ENCODE assay signal across 8 cellular contexts in genomic region chr2:176001281-176001902, GRCh38. TPM values are rescaled to one million over a fixed set of nuclear protein-coding genes. Genes with fewer than 3 reads are reported as not detected.
DNase-seq lines count a peak whose midpoint lies in the region; ATAC-seq, FAIRE-seq and TF ChIP-seq lines count a peak whose summit lies in the region.

No MANE protein-coding gene starts in this region.

- SMC1A ChIA-PET in GM12878 (lab: Charles Lee; ENCODE audit: uncharacterized antibody, unreplicated experiment): interaction anchor here (1.0 to 1.9 kb wide), 3 partner anchors 11 to 1164 kb away, joined by 3 to 6 read pairs (median 3); no protein-coding TSS in a partner anchor

- H3K27me3 ChIP-seq in GM06990 (replicated peaks; ENCODE audit: control insufficient read depth, insufficient read depth, low read length) (no peaks in the 10 kb centered on the region), HAP-1 (ENCODE audit: low read depth) (no peaks in the 10 kb centered on the region), SU-DHL-6 (ENCODE audit: low read length) (no peaks in the 10 kb centered on the region), GM12878 (replicated peaks in 1 of 2; ENCODE audit: control insufficient read depth in 2 of 2, insufficient read depth in 2 of 2, low read length in 1 of 2) (no peaks in the 10 kb centered on the region), small intestine (ENCODE audit: control insufficient read depth in 2 of 2, insufficient read depth in 2 of 2, low read length in 2 of 2) (no peaks in the 10 kb centered on the region)

- H4K20me1 ChIP-seq in SU-DHL-6 (ENCODE audit: low read depth, low read length) (no peaks in the 10 kb centered on the region), GM12878 (ENCODE audit: control insufficient read depth, insufficient read depth) (no peaks in the 10 kb centered on the region)

- intact Hi-C loops in GM12878 (cut with micrococcal nuclease; ENCODE audit: unreplicated experiment): no loop called here

- in situ Hi-C loops in HAP-1 (cut with MboI; ENCODE audit: low sequenced_read_pairs) (no loop called here), GM12878 (cut with MboI) (no loop called here)

- no peak overlapping the region for H3K27ac ChIP-seq in SU-DHL-6 (ENCODE audit: low read depth, low read length)
- H3K27ac ChIP-seq in GM12878 (ENCODE audit: control insufficient read depth, insufficient read depth): peak overlapping the region; percentile 57
- peak overlapping the region; percentile 89 for H3K27ac ChIP-seq in small intestine (ENCODE audit: low read depth in 1 of 2, low read length in 1 of 2)

- peak overlapping the region; percentile 84 for H2AFZ ChIP-seq in SU-DHL-6 (ENCODE audit: low read depth, low read length, severe bottlenecking)
- H2AFZ ChIP-seq in GM12878 (ENCODE audit: control insufficient read depth, low read depth, low read length): peak overlapping the region; percentile 85

- TF ChIP-seq RAD21 in GM12878 (IDR thresholded peaks at IDR 0.05; ENCODE audit: insufficient read depth, low read depth, low read length): no peak

- DNase-seq in GM06990 (ENCODE audit: extremely low read depth, insufficient read length) (no peak), HAP-1 (ENCODE audit: low spot score in 2 of 2) (peak; percentile 62 to 66), LHCN-M2 (ENCODE audit: low read depth) (peak; percentile 53), GM12878 (ENCODE audit: low read depth, low spot score) (peak; percentile 27), small intestine (peak; percentile 62), NCI-H446 treated with DMSO at 0.1 percent for 48 hours (lab: John Stamatoyannopoulos, UW) (no peak)

- FAIRE-seq in GM12878 (lab: Jason Lieb, UNC): no peak
- no peak for FAIRE-seq in small intestine (lab: Jason Lieb, UNC)

- CTCF ChIA-PET in GM12878 (lab: Yijun Ruan, JAX): interaction anchor here (0.6 to 1.2 kb wide), 2 partner anchors 27 to 1025 kb away, joined by 3 read pairs; no protein-coding TSS in a partner anchor

- H3K36me3 ChIP-seq in GM06990 (ENCODE audit: control insufficient read depth, insufficient read depth, low read length): no peaks in the 10 kb centered on the region
- H3K36me3 ChIP-seq in HAP-1 (replicated peaks): no peaks in the 10 kb centered on the region
- no peaks in the 10 kb centered on the region for H3K36me3 ChIP-seq in SU-DHL-6 (ENCODE audit: low read length)
- no peaks in the 10 kb centered on the region for H3K36me3 ChIP-seq in GM12878 (ENCODE audit: control insufficient read depth in 2 of 2, insufficient read depth in 2 of 2, low read length in 1 of 2)
- no peaks in the 10 kb centered on the region for H3K36me3 ChIP-seq in small intestine (ENCODE audit: control insufficient read depth in 2 of 2, insufficient read depth in 2 of 2, low read length in 2 of 2)

- H3K9me2 ChIP-seq in SU-DHL-6 (replicated peaks; ENCODE audit: insufficient read depth, low read length): no peaks in the 10 kb centered on the region

- no peak for TF ChIP-seq CTCF in GM06990 (IDR thresholded peaks at IDR 0.05; ENCODE audit: insufficient read depth, low read length, poor library complexity, severe bottlenecking)
- no peak for TF ChIP-seq CTCF in SU-DHL-6 (IDR thresholded peaks at IDR 0.05; ENCODE audit: insufficient read depth, low read length, poor library complexity, severe bottlenecking)
- TF ChIP-seq CTCF in GM12878 (IDR thresholded peaks at IDR 0.05 in 2 of 3, conservative IDR thresholded peaks at IDR 0.05 in 1 of 3; ENCODE audit: control insufficient read depth in 2 of 3, extremely low read depth in 1 of 3, insufficient read depth in 1 of 3, low read depth in 3 of 3, low read length in 3 of 3): no peak

- WGBS in GM12878 (ENCODE audit: insufficient coverage, insufficient replicate concordance, low lambda C conversion rate, missing lambda C conversion rate): under 1% methylated on average over 21 of the region's 21 CpGs
- 0 to 1% (median 1%) methylated on average over 21 of the region's 21 CpGs for WGBS in small intestine, 3 donors

- POLR2A ChIA-PET in GM12878 (lab: Charles Lee): interaction anchor here (0.5 to 0.8 kb wide), 2 partner anchors 50 to 65 kb away, joined by 3 read pairs; no protein-coding TSS in a partner anchor

- peak; percentile 72 for ATAC-seq in GM12878

- H3F3A ChIP-seq in SU-DHL-6 (ENCODE audit: insufficient read depth): no peaks in the 10 kb centered on the region

- TF ChIP-seq EP300 in GM12878 (IDR thresholded peaks at IDR 0.05; ENCODE audit: borderline replicate concordance in 1 of 2, control insufficient read depth in 1 of 2, low read depth in 2 of 2, low read length in 2 of 2): no peak

- H3K9ac ChIP-seq in SU-DHL-6 (ENCODE audit: low read length) (peak overlapping the region; percentile 83), GM12878 (ENCODE audit: control insufficient read depth, insufficient read depth, low read length) (peak overlapping the region; percentile 76)

- no peaks in the 10 kb centered on the region for H3K9me3 ChIP-seq in HAP-1
- H3K9me3 ChIP-seq in SU-DHL-6 (ENCODE audit: insufficient read depth, low read length): no peaks in the 10 kb centered on the region
- H3K9me3 ChIP-seq in GM12878 (replicated peaks; ENCODE audit: control insufficient read depth, insufficient read depth, low read length): no peaks in the 10 kb centered on the region
- H3K9me3 ChIP-seq in iPS-18c (ENCODE audit: control insufficient read depth, insufficient read depth, low read length): no peaks in the 10 kb centered on the region
- no peaks in the 10 kb centered on the region for H3K9me3 ChIP-seq in small intestine (ENCODE audit: control insufficient read depth, low read depth)

- TF ChIP-seq POLR2A in GM12878 (IDR thresholded peaks at IDR 0.05; ENCODE audit: low read depth, low read length): no peak

- H3K4me2 ChIP-seq in SU-DHL-6 (ENCODE audit: low read depth, low read length, poor library complexity, severe bottlenecking): peak overlapping the region; percentile 84
- H3K4me2 ChIP-seq in GM12878 (ENCODE audit: control insufficient read depth, insufficient read depth): peak overlapping the region; percentile 64

- peak overlapping the region; percentile 88 for H3K4me3 ChIP-seq in GM06990 (replicated peaks; ENCODE audit: low read depth, low read length)
- H3K4me3 ChIP-seq in HAP-1: peak overlapping the region; percentile 82
- H3K4me3 ChIP-seq in SU-DHL-6 (ENCODE audit: insufficient read depth, low read length, poor library complexity, severe bottlenecking): peak overlapping the region; percentile 60
- peak overlapping the region; percentile 92 for H3K4me3 ChIP-seq in GM12878
- peak overlapping the region; percentile 78 for H3K4me3 ChIP-seq in iPS-18c (ENCODE audit: insufficient read depth, low read depth, low read length)
- H3K4me3 ChIP-seq in small intestine (ENCODE audit: low read depth in 1 of 2, low read length in 2 of 2): peak overlapping the region; percentile 68 to 79

- peaks cover 40% of the 10 kb centered on the region for H3K79me2 ChIP-seq in SU-DHL-6 (ENCODE audit: insufficient read depth, low read length)
- peaks cover 38% of the 10 kb centered on the region for H3K79me2 ChIP-seq in GM12878 (ENCODE audit: control insufficient read depth, insufficient read depth, low read length)

- no TSS peak for BruUV-seq in GM12878 (replicated peaks; lab: Mats Ljungman, UMichigan)

- H3K4me1 ChIP-seq in HAP-1 (peaks cover 20% of the 10 kb centered on the region), GM12878 (ENCODE audit: control insufficient read depth, insufficient read depth, low read length) (no peaks in the 10 kb centered on the region; the same call in 1 of the 2 replicates), small intestine (ENCODE audit: control insufficient read depth in 2 of 2, insufficient read depth in 1 of 2, low read depth in 1 of 2, low read length in 1 of 2) (no peaks in the 10 kb centered on the region)

- RAD21 ChIA-PET in GM12878 (lab: Charles Lee; ENCODE audit: unreplicated experiment): no interaction called here

TF ChIP-seq in GM12878, 131 proteins besides CTCF, POLR2A, EP300 and RAD21 (continues in another document):
- TF ChIP-seq FOXM1 (IDR thresholded peaks at IDR 0.05; ENCODE audit: low read depth, low read length): 0 out of 2 replicates have a peak, but pooled peaks have one; percentile 24
- TF ChIP-seq EGR1 (IDR thresholded peaks at IDR 0.05; ENCODE audit: borderline replicate concordance in 1 of 2, low read depth in 2 of 2, low read length in 2 of 2): peak in 1 of 2 experiments; percentile 66; a peak in 1 of 3 replicates
- TF ChIP-seq NR2F1 (conservative IDR thresholded peaks at IDR 0.05): peak; percentile 63
- TF ChIP-seq CHD1 (IDR thresholded peaks at IDR 0.05; ENCODE audit: low read depth, low read length): no peak
- TF ChIP-seq ASH2L (IDR thresholded peaks at IDR 0.05; ENCODE audit: borderline replicate concordance, low read depth): no peak

RNA-seq across cellular contexts. Expression of gene LNPK, which starts 0.7 kb away (rescaled TPM):
- 46.0 and 71.8 TPM in 2 replicates for total RNA-seq in LHCN-M2 (2014; rRNA removed)
- 14.4 TPM for polyA plus RNA-seq in LHCN-M2 (2012)
- total RNA-seq in GM12878 (2013; cell fraction: nucleolus; rRNA removed): 103 and 107 TPM in 2 replicates
- total RNA-seq in GM12878 (2014; rRNA removed): 13.8 and 15.9 TPM in 2 replicates
- total RNA-seq in GM12878 (2014; rRNA removed; fragmentation: Illumina TruSeq; extraction: Trizol): 14.8 and 15.7 TPM in 2 replicates
- total RNA-seq in GM12878 (2021): 20.8 and 23.5 TPM in 2 replicates
- 5.5 TPM for polyA plus RNA-seq in GM12878 (2011; ENCODE audit: low read depth)
- 30.0 and 62.4 TPM in 2 replicates for polyA plus RNA-seq in GM12878 (2011; rRNA removed)
- polyA plus RNA-seq in GM12878 (2011; cell fraction: cytosol; rRNA removed): 9.5 and 12.2 TPM in 2 replicates
- 12.1 and 16.0 TPM in 2 replicates for polyA plus RNA-seq in GM12878 (2011; cell fraction: nucleus; rRNA removed)
- polyA plus RNA-seq in GM12878 (2012): 8.3 and 13.1 TPM in 2 replicates
- polyA plus RNA-seq in GM12878 (2014; fragmentation: Illumina TruSeq; extraction: Trizol): 11.9 and 13.1 TPM in 2 replicates
- 1 to 10 TPM; 3.2 to 4.4 TPM for polyA plus RNA-seq in GM12878 (2014; fragmentation: Nextera tagmentation; extraction: Ambion mirVana)
- polyA plus RNA-seq in GM12878 (2014; rRNA removed): 10.0 and 13.0 TPM in 2 replicates
- 10 to 100 TPM; 15.5 to 21.7 TPM for polyA plus RNA-seq in GM12878 (2016; fragmentation: Nextera tagmentation; extraction: Ambion mirVana)
- 35.3 and 35.5 TPM in 2 replicates for polyA minus RNA-seq in GM12878 (2011; rRNA and poly(A)+ RNA removed)
- 12.8 and 14.3 TPM in 2 replicates for polyA minus RNA-seq in GM12878 (2011; cell fraction: cytosol; rRNA and poly(A)+ RNA removed)
- 23.9 and 35.2 TPM in 2 replicates for polyA minus RNA-seq in GM12878 (2011; cell fraction: nucleus; rRNA and poly(A)+ RNA removed)
- 1 to 10 TPM; 2.2 to 7.1 (median 2.9) TPM for polyA plus RNA-seq in small intestine

Comparison
In these comparisons a context has a peak if more than half of its experiments do, and no peak if none do; other contexts are left out.
1. DNase-seq: peak in HAP-1 (2 of 2), LHCN-M2 (single experiment), GM12878 (single experiment) and small intestine (single experiment); none in GM06990 (single experiment) and NCI-H446 treated with DMSO at 0.1 percent for 48 hours (single experiment).
2. Peak in every context shown above with its lines, with median percentiles within 50 percentile points of each other: H3K4me3 ChIP-seq.